In the genomic region with DNA sequence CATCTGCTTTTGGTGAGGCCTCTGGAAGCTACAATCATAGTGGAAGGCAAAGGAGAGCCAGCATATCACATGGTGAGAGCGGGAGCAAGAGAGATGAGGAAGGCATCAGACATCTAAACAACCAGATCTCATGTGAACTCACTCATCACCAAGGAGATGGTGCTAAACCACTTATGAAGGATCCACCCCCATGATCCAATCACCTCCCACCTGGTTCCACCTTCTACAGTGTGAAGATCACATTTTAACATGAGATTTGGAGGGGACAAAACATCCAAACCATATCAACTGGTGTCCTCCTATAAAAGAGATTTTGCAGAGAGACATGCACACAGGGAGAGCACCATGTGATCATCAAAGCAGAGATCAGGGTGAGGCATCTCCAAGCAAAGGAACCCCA, we compare ENCODE assay signal across 22 cellular contexts.
DNase-seq lines count a peak whose midpoint lies in the region; ATAC-seq and TF ChIP-seq lines count a peak whose summit lies in the region.
"Had no signal": no experiment of that assay in that cellular context is flagged by ENCODE, and none has a peak within 500 bp of the region (broad histone marks: within the 10 kb centered on the region; RNA-seq: fewer than 3 reads in every experiment).

No MANE protein-coding gene starts in this region.

- H3K9me3 ChIP-seq in right atrium auricular region (no peaks in the 10 kb centered on the region), osteoblast (ENCODE audit: low read depth, low read length) (no peaks in the 10 kb centered on the region), vagina (no peaks in the 10 kb centered on the region)
- H3K9me3 ChIP-seq: A549, Caco-2 had no signal

- H3K4me1 ChIP-seq in right atrium auricular region = no peaks in the 10 kb centered on the region
- H3K4me1 ChIP-seq in osteoblast (ENCODE audit: insufficient read depth, low read length) = no peaks in the 10 kb centered on the region
- H3K4me1 ChIP-seq in vagina = no peaks in the 10 kb centered on the region
- H3K4me1 ChIP-seq: A549, Caco-2 had no signal

- DNase-seq in right atrium auricular region (ENCODE audit: low spot score) (peak; percentile 2), left cardiac atrium (no peak), osteoblast (ENCODE audit: insufficient read length, low spot score, missing footprints) (peak; percentile 65), vagina (ENCODE audit: extremely low spot score in 2 of 2) (peak; percentile 37 to 47), GDM1 (lab: John Stamatoyannopoulos, UW) (no peak)
- DNase-seq: AML-193; Caco-2; Calu3; CD4-positive, alpha-beta T cell; DMS 273 treated with DMSO at 0.1 percent for 48 hours; DMS153; DMS53; DMS79; DND-41; EL; GF-D8 had no signal

- H3K36me3 ChIP-seq in right atrium auricular region (no peaks in the 10 kb centered on the region), osteoblast (ENCODE audit: insufficient read depth, low read length) (no peaks in the 10 kb centered on the region), vagina (no peaks in the 10 kb centered on the region)
- H3K36me3 ChIP-seq: BLaER1 treated with 17β-estradiol and CSF1 and Interleukin-3, amounts not matched to agents 10 nM and 100 nM had no signal

- intact Hi-C loops in left cardiac atrium (cut with DNase I) (no loop called here), vagina (cut with DNase I) (no loop called here)

- TF ChIP-seq CTCF in right atrium auricular region (IDR thresholded peaks at IDR 0.05) = no peak
- no peak for TF ChIP-seq CTCF in osteoblast (IDR thresholded peaks at IDR 0.05; ENCODE audit: extremely low read depth, low read depth, low read length)
- no peak for TF ChIP-seq CTCF in vagina (IDR thresholded peaks at IDR 0.05)

- H3K27ac ChIP-seq in right atrium auricular region (no peak overlapping the region), osteoblast (ENCODE audit: low read depth, low read length) (no peak overlapping the region), vagina (no peak overlapping the region)
- H3K27ac ChIP-seq: 22Rv1; A549; BLaER1 treated with 17β-estradiol and CSF1 and Interleukin-3, amounts not matched to agents 10 nM and 100 nM; C4-2B had no signal

- H3K4me2 ChIP-seq in osteoblast (ENCODE audit: insufficient read depth, low read length) = no peak overlapping the region
- H3K4me2 ChIP-seq: A549 had no signal

- H3K4me3 ChIP-seq in right atrium auricular region (no peak overlapping the region), osteoblast (ENCODE audit: insufficient read depth, low read length) (no peak overlapping the region), vagina (no peak overlapping the region)
- H3K4me3 ChIP-seq: A549; BLaER1 treated with 17β-estradiol and CSF1 and Interleukin-3, amounts not matched to agents 10 nM and 100 nM had no signal

- no peaks in the 10 kb centered on the region for H3K79me2 ChIP-seq in osteoblast (ENCODE audit: insufficient read depth, low read length)

- no peak for TF ChIP-seq POLR2A in vagina (IDR thresholded peaks at IDR 0.05)

- no peaks in the 10 kb centered on the region for H4K20me1 ChIP-seq in osteoblast (ENCODE audit: insufficient read depth, low read length)
- H4K20me1 ChIP-seq: BLaER1 treated with 17β-estradiol and CSF1 and Interleukin-3, amounts not matched to agents 10 nM and 100 nM had no signal

- no peak overlapping the region for H2AFZ ChIP-seq in osteoblast (ENCODE audit: low read length)

- H3K27me3 ChIP-seq in right atrium auricular region (no peaks in the 10 kb centered on the region), osteoblast (ENCODE audit: insufficient read depth, low read length) (no peaks in the 10 kb centered on the region), vagina (no peaks in the 10 kb centered on the region)
- H3K27me3 ChIP-seq: BLaER1 treated with 17β-estradiol and CSF1 and Interleukin-3, amounts not matched to agents 10 nM and 100 nM had no signal

- ATAC-seq in left cardiac atrium = no peak
- no peak for ATAC-seq in HG03280 (IDR thresholded peaks at IDR 0.05; ENCODE audit: unreplicated experiment)
- ATAC-seq: A549; CD8-positive, alpha-beta T cell had no signal

Comparison
In these comparisons a context has a peak if more than half of its experiments do, and no peak if none do; other contexts are left out.
1. DNase-seq: peak in right atrium auricular region (single experiment), osteoblast (single experiment) and vagina (2 of 2); none in left cardiac atrium (single experiment) and GDM1 (single experiment).